Comparison of ENCODE assay signal across 13 cellular contexts in the genomic region with DNA sequence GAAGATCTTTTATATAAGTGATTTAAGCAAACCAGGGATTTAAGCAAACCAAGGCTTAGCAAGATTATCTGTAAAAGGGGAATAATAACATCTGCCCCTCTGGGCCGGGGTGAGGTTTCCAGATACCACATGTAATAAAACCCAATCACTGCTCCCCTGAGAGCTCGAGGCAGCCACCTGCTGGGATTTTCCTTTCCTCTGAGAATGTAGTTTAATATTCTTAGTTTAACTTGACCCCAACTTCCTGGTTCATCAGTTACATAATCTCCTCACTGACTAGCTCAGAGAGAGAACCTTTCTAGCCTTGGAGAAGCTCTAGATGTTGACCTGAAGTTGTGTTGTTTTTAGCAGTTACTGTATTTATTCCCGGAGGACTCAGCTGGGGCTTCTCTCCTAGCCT.
DNase-seq lines count a peak whose midpoint lies in the region; ATAC-seq and TF ChIP-seq lines count a peak whose summit lies in the region.
"Had no signal": no experiment of that assay in that cellular context is flagged by ENCODE, and none has a peak within 500 bp of the region (broad histone marks: within the 10 kb centered on the region; RNA-seq: fewer than 3 reads in every experiment).

No MANE protein-coding gene starts in this region.

- H3K27ac Mint-ChIP-seq in activated CD4-positive, alpha-beta T cell treated with anti-CD3 and anti-CD28 coated beads for 36 hours = no peak overlapping the region

- H3K4me3 ChIP-seq in SK-N-MC (peak overlapping the region; percentile 47), left lung (no peak overlapping the region)
- H3K4me3 ChIP-seq: thyroid gland had no signal

- H3K9ac ChIP-seq in SK-N-MC (ENCODE audit: insufficient read length) = no peak overlapping the region

- peaks cover 3% of the 10 kb centered on the region for H3K36me3 Mint-ChIP-seq in activated CD4-positive, alpha-beta T cell treated with anti-CD3 and anti-CD28 coated beads for 36 hours (ENCODE audit: low read depth)

- H3K9me3 ChIP-seq in SK-N-MC (ENCODE audit: low read depth, low read length) = no peaks in the 10 kb centered on the region
- H3K9me3 ChIP-seq in left lung = no peaks in the 10 kb centered on the region
- H3K9me3 ChIP-seq: thyroid gland had no signal

- H3K4me1 Mint-ChIP-seq in activated CD4-positive, alpha-beta T cell treated with anti-CD3 and anti-CD28 coated beads for 36 hours = peaks cover 83% of the 10 kb centered on the region

- no peak overlapping the region for H3K4me3 Mint-ChIP-seq in activated CD4-positive, alpha-beta T cell treated with anti-CD3 and anti-CD28 coated beads for 36 hours

- TF ChIP-seq CTCF in left lung (IDR thresholded peaks at IDR 0.05) = no peak

- DNase-seq in DMS53 (lab: John Stamatoyannopoulos, UW) (peak; percentile 2), DMS53 treated with DMSO at 0.1 percent for 48 hours (lab: John Stamatoyannopoulos, UW; ENCODE audit: unreplicated experiment) (no peak), SK-N-MC (ENCODE audit: low read depth, low spot score) (peak; percentile 65), left lung (no peak), activated gamma-delta T cell (lab: John Stamatoyannopoulos, UW) (no peak)
- DNase-seq in activated CD4-positive, alpha-beta T cell treated with anti-CD3 and anti-CD28 coated beads for 36 hours = no peak
- DNase-seq: 8988T; NCI-H1694 treated with DMSO at 0.1 percent for 48 hours; stimulated activated CD4-positive, alpha-beta T cell treated with anti-CD3 and anti-CD28 coated beads, Interleukin-12 subunit alpha, Interleukin-12 subunit beta, amount 100 ng/mL, for 4 hours; thyroid gland had no signal

- H3K36me3 ChIP-seq in SK-N-MC (ENCODE audit: insufficient read depth, low read length) = no peaks in the 10 kb centered on the region
- no peaks in the 10 kb centered on the region for H3K36me3 ChIP-seq in left lung
- H3K36me3 ChIP-seq: thyroid gland had no signal

- intact Hi-C loops in left lung (cut with DNase I) = no loop called here
- intact Hi-C loops in activated CD4-positive, alpha-beta T cell treated with anti-CD3 and anti-CD28 coated beads for 36 hours (cut with DNase I, micrococcal nuclease) = loop anchor here (10.0 kb wide), 2 partner anchors 391 to 681 kb away; a partner anchor contains a TSS

- ATAC-seq in HG02610 (IDR thresholded peaks at IDR 0.05; ENCODE audit: unreplicated experiment) (peak; percentile 22), left lung (peak; percentile 65), GM21515 (IDR thresholded peaks at IDR 0.05; ENCODE audit: unreplicated experiment) (no peak)
- no peak for ATAC-seq in activated CD4-positive, alpha-beta T cell treated with anti-CD3 and anti-CD28 coated beads for 36 hours
- ATAC-seq: activated CD4-positive, CD25-positive, alpha-beta regulatory T cell treated with anti-CD3 and anti-CD28 coated beads, Interleukin-2, amount 50 U/mL, for 24 hours had no signal

- peaks cover 0 to 8% of the 10 kb centered on the region in 2 donors for H3K4me1 ChIP-seq in left lung

- peaks cover 9% of the 10 kb centered on the region for H3K9me3 Mint-ChIP-seq in activated CD4-positive, alpha-beta T cell treated with anti-CD3 and anti-CD28 coated beads for 36 hours (ENCODE audit: low read depth)

- CTCF ChIA-PET in activated CD4-positive, alpha-beta T cell treated with anti-CD3 and anti-CD28 coated beads for 36 hours (lab: Charles Lee) = interaction anchor here (1.3 to 1.7 kb wide), 2 partner anchors 8 to 187 kb away, joined by 3 to 5 read pairs; no protein-coding TSS in a partner anchor

- POLR2A ChIA-PET in activated CD4-positive, alpha-beta T cell treated with anti-CD3 and anti-CD28 coated beads for 36 hours (lab: Charles Lee) = no interaction called here

- H3K27me3 Mint-ChIP-seq in activated CD4-positive, alpha-beta T cell treated with anti-CD3 and anti-CD28 coated beads for 36 hours = no peaks in the 10 kb centered on the region

- H3K27ac ChIP-seq in SK-N-MC (peak overlapping the region; percentile 29), left lung (no peak overlapping the region)
- H3K27ac ChIP-seq: thyroid gland had no signal

- no peaks in the 10 kb centered on the region for H3K27me3 ChIP-seq in left lung
- H3K27me3 ChIP-seq: thyroid gland had no signal

Comparison
In these comparisons a context has a peak if more than half of its experiments do, and no peak if none do; other contexts are left out.
1. DNase-seq: peak in DMS53 (single experiment) and SK-N-MC (single experiment); none in DMS53 treated with DMSO at 0.1 percent for 48 hours (single experiment), left lung (0 of 2), activated gamma-delta T cell (single experiment) and activated CD4-positive, alpha-beta T cell treated with anti-CD3 and anti-CD28 coated beads for 36 hours (single experiment).
2. ATAC-seq: peak in HG02610 (single experiment) and left lung (single experiment); none in GM21515 (single experiment) and activated CD4-positive, alpha-beta T cell treated with anti-CD3 and anti-CD28 coated beads for 36 hours (single experiment).
3. intact Hi-C loops: an anchor here in activated CD4-positive, alpha-beta T cell treated with anti-CD3 and anti-CD28 coated beads for 36 hours (10.0 kb wide); none called in left lung.